ENCODE assay signal across 1 cellular context in the genomic region with DNA sequence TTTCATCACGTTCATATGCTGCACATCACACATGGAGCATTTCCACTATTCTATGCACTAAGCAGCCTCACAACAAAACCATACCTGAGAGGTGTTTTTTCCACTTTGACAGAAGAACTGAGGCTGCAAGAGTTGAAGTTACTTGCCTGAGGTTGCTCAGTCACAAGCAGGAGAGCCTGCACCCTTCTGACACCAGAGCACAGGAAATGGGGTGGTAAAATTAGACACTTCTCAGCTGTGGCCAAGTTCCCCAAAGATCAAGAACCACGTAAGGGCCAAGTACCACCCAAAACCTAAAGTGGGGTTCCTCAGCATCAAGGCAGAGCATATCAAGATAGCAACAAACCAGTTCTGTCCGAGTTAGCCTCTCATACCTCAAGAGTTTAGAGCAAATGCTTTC.
TF ChIP-seq lines count a peak whose summit lies in the region.

No MANE protein-coding gene starts in this region.

TF ChIP-seq in GM23338, 12 proteins besides CTCF, POLR2A, EP300 and RAD21 (continued from another document):
- TF ChIP-seq, protein P1, sequence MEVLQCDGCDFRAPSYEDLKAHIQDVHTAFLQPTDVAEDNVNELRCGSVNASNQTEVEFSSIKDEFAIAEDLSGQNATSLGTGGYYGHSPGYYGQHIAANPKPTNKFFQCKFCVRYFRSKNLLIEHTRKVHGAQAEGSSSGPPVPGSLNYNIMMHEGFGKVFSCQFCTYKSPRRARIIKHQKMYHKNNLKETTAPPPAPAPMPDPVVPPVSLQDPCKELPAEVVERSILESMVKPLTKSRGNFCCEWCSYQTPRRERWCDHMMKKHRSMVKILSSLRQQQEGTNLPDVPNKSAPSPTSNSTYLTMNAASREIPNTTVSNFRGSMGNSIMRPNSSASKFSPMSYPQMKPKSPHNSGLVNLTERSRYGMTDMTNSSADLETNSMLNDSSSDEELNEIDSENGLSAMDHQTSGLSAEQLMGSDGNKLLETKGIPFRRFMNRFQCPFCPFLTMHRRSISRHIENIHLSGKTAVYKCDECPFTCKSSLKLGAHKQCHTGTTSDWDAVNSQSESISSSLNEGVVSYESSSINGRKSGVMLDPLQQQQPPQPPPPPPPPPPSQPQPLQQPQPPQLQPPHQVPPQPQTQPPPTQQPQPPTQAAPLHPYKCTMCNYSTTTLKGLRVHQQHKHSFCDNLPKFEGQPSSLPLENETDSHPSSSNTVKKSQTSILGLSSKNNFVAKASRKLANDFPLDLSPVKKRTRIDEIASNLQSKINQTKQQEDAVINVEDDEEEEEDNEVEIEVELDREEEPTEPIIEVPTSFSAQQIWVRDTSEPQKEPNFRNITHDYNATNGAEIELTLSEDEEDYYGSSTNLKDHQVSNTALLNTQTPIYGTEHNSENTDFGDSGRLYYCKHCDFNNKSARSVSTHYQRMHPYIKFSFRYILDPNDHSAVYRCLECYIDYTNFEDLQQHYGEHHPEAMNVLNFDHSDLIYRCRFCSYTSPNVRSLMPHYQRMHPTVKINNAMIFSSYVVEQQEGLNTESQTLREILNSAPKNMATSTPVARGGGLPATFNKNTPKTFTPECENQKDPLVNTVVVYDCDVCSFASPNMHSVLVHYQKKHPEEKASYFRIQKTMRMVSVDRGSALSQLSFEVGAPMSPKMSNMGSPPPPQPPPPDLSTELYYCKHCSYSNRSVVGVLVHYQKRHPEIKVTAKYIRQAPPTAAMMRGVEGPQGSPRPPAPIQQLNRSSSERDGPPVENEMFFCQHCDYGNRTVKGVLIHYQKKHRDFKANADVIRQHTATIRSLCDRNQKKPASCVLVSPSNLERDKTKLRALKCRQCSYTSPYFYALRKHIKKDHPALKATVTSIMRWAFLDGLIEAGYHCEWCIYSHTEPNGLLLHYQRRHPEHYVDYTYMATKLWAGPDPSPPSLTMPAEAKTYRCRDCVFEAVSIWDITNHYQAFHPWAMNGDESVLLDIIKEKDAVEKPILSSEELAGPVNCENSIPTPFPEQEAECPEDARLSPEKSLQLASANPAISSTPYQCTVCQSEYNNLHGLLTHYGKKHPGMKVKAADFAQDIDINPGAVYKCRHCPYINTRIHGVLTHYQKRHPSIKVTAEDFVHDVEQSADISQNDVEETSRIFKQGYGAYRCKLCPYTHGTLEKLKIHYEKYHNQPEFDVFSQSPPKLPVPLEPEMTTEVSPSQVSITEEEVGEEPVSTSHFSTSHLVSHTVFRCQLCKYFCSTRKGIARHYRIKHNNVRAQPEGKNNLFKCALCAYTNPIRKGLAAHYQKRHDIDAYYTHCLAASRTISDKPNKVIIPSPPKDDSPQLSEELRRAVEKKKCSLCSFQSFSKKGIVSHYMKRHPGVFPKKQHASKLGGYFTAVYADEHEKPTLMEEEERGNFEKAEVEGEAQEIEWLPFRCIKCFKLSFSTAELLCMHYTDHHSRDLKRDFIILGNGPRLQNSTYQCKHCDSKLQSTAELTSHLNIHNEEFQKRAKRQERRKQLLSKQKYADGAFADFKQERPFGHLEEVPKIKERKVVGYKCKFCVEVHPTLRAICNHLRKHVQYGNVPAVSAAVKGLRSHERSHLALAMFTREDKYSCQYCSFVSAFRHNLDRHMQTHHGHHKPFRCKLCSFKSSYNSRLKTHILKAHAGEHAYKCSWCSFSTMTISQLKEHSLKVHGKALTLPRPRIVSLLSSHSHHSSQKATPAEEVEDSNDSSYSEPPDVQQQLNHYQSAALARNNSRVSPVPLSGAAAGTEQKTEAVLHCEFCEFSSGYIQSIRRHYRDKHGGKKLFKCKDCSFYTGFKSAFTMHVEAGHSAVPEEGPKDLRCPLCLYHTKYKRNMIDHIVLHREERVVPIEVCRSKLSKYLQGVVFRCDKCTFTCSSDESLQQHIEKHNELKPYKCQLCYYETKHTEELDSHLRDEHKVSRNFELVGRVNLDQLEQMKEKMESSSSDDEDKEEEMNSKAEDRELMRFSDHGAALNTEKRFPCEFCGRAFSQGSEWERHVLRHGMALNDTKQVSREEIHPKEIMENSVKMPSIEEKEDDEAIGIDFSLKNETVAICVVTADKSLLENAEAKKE (CRISPR knock-in tag; IDR thresholded peaks at IDR 0.05), result no peak
- TF ChIP-seq ZNF114 (CRISPR knock-in tag; IDR thresholded peaks at IDR 0.05) (no peak), NANOG (IDR thresholded peaks at IDR 0.05; ENCODE audit: borderline replicate concordance) (no peak), EZH2 (IDR thresholded peaks at IDR 0.05; ENCODE audit: low read depth, unreplicated experiment) (no peak), EZH2phosphoT487 (IDR thresholded peaks at IDR 0.05; ENCODE audit: unreplicated experiment) (no peak), ZNF331 (CRISPR knock-in tag; IDR thresholded peaks at IDR 0.05; ENCODE audit: low read depth) (no peak), CREB1 (CRISPR knock-in tag; IDR thresholded peaks at IDR 0.05; ENCODE audit: low read depth) (no peak), POLR2AphosphoS5 (IDR thresholded peaks at IDR 0.05; ENCODE audit: low read depth) (no peak)
- TF ChIP-seq, protein P2, sequence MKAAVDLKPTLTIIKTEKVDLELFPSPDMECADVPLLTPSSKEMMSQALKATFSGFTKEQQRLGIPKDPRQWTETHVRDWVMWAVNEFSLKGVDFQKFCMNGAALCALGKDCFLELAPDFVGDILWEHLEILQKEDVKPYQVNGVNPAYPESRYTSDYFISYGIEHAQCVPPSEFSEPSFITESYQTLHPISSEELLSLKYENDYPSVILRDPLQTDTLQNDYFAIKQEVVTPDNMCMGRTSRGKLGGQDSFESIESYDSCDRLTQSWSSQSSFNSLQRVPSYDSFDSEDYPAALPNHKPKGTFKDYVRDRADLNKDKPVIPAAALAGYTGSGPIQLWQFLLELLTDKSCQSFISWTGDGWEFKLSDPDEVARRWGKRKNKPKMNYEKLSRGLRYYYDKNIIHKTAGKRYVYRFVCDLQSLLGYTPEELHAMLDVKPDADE (IDR thresholded peaks at IDR 0.05), result no peak
